In the genomic region with DNA sequence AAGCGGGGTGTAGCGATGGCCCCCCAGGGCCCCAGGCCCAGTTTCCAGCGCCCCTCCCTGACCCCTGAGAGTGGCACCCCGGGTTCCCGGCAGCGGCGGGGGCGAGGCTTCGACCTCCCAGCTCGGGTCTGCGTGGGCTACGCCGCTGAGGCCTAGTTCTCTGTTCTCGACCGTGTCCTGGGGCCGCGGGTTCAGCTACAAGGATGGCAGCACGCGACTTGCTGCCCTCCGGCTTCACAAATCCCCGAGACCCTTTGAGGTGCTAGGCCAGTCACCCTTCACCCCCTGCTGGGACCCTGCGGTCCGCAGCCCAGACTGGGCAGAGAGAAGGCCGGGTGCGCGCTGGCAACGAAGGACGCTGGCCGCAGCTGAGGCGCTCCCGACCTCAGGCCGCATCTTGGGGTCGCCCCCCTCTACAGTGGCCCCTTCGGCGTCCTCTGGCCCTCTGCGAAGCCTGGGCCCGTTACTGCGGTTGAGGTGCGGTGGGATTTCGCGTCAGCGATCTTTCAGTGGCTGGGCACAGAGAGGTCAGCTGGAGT, we compare ENCODE assay signal across 13 cellular contexts. TPM values are rescaled to one million over a fixed set of nuclear protein-coding genes. Genes with fewer than 3 reads are reported as not detected.
DNase-seq lines count a peak whose midpoint lies in the region; ATAC-seq, FAIRE-seq and TF ChIP-seq lines count a peak whose summit lies in the region.
"Had no signal": no experiment of that assay in that cellular context is flagged by ENCODE, and none has a peak within 500 bp of the region (broad histone marks: within the 10 kb centered on the region; RNA-seq: fewer than 3 reads in every experiment).

No MANE protein-coding gene starts in this region.

- peak overlapping the region; percentile 13 for H3K4me3 Mint-ChIP-seq in activated T-helper 2 cell treated with anti-CD3 and anti-CD28 coated beads, Interferon-gamma antibody, Interleukin-2, Interleukin-4, amounts not matched to agents 10 μg/mL and 5 μg/mL and 100 μg/mL, durations not matched to agents 14 hours and 24 hours and 36 hours (ENCODE audit: low read depth)
- peak overlapping the region; percentile 83 for H3K4me3 Mint-ChIP-seq in type B pancreatic cell

- TF ChIP-seq CTCF in liver (IDR thresholded peaks at IDR 0.05; ENCODE audit: low read depth, low read length, missing input control) (no peak), type B pancreatic cell (conservative IDR thresholded peaks at IDR 0.05) (no peak), tibial artery (IDR thresholded peaks at IDR 0.05) (no peak)

- 28% methylated on average over 42 of the region's 42 CpGs for WGBS in liver
- 31 to 35% (median 31%) methylated on average over 41 to 42 of the region's 42 CpGs for WGBS in small intestine, 3 donors

- no peak for TF ChIP-seq RAD21 in liver (IDR thresholded peaks at IDR 0.05)

- H3K9me3 ChIP-seq in liver (ENCODE audit: control insufficient read depth in 4 of 4, low read length in 3 of 4), result peaks cover 0 to 21% (median 3%) of the 10 kb centered on the region in 4 donors
- peaks cover 0 to 10% (median 5%) of the 10 kb centered on the region in 3 donors for H3K9me3 ChIP-seq in tibial artery
- H3K9me3 ChIP-seq in small intestine (ENCODE audit: control insufficient read depth, low read depth), result no peaks in the 10 kb centered on the region
- H3K9me3 ChIP-seq: pancreas had no signal

- FAIRE-seq in small intestine (lab: Jason Lieb, UNC), result no peak
- FAIRE-seq: H54, pancreas had no signal

- H3K4me3 ChIP-seq in liver (ENCODE audit: low read depth in 1 of 3, low read length in 3 of 3) (peak overlapping the region in 2 of 3 donors; percentile 10 to 25), tibial artery (no peak overlapping the region), small intestine (ENCODE audit: low read depth in 1 of 2, low read length in 2 of 2) (no peak overlapping the region)

- DNase-seq in Right ventricle myocardium superior, result peak; percentile 32
- DNase-seq in cardiac septum (ENCODE audit: low spot score), result no peak
- DNase-seq in activated T-helper 2 cell treated with anti-CD3 and anti-CD28 coated beads, Interferon-gamma antibody, Interleukin-2, Interleukin-4, amounts not matched to agents 10 μg/mL and 5 μg/mL and 100 μg/mL, durations not matched to agents 14 hours and 24 hours and 36 hours (ENCODE audit: low spot score), result no peak
- DNase-seq in type B pancreatic cell (ENCODE audit: extremely low spot score, unreplicated experiment), result no peak
- DNase-seq in tibial artery, result no peak
- DNase-seq in small intestine, result no peak
- no peak for DNase-seq in cortex of kidney (lab: John Stamatoyannopoulos, UW)
- DNase-seq: effector CD8-positive, alpha-beta T cell; NCI-H187 treated with DMSO at 0.1 percent for 48 hours had no signal

- H3K27me3 Mint-ChIP-seq in activated T-helper 2 cell treated with anti-CD3 and anti-CD28 coated beads, Interferon-gamma antibody, Interleukin-2, Interleukin-4, amounts not matched to agents 10 μg/mL and 5 μg/mL and 100 μg/mL, durations not matched to agents 14 hours and 24 hours and 36 hours (ENCODE audit: low read depth), result peaks cover 82% of the 10 kb centered on the region
- peaks cover 89% of the 10 kb centered on the region for H3K27me3 Mint-ChIP-seq in type B pancreatic cell

- H3K9me3 Mint-ChIP-seq in activated T-helper 2 cell treated with anti-CD3 and anti-CD28 coated beads, Interferon-gamma antibody, Interleukin-2, Interleukin-4, amounts not matched to agents 10 μg/mL and 5 μg/mL and 100 μg/mL, durations not matched to agents 14 hours and 24 hours and 36 hours, result no peaks in the 10 kb centered on the region
- H3K9me3 Mint-ChIP-seq in type B pancreatic cell, result no peaks in the 10 kb centered on the region

- H3K9ac ChIP-seq in liver (ENCODE audit: low read depth in 1 of 2, low read length in 2 of 2), result no peak overlapping the region

- H3K4me1 ChIP-seq in liver (ENCODE audit: control insufficient read depth in 4 of 4, insufficient read depth in 4 of 4, low read length in 3 of 4) (peaks cover 23 to 79% (median 56%) of the 10 kb centered on the region in 4 donors), tibial artery (peaks cover 6 to 75% (median 59%) of the 10 kb centered on the region in 4 donors), small intestine (ENCODE audit: control insufficient read depth in 2 of 2, insufficient read depth in 1 of 2, low read depth in 1 of 2, low read length in 1 of 2) (peaks cover 6 to 9% of the 10 kb centered on the region in 2 donors)

- peaks cover 34% of the 10 kb centered on the region for H3K4me1 Mint-ChIP-seq in activated T-helper 2 cell treated with anti-CD3 and anti-CD28 coated beads, Interferon-gamma antibody, Interleukin-2, Interleukin-4, amounts not matched to agents 10 μg/mL and 5 μg/mL and 100 μg/mL, durations not matched to agents 14 hours and 24 hours and 36 hours (ENCODE audit: low read depth)
- H3K4me1 Mint-ChIP-seq in type B pancreatic cell (ENCODE audit: unreplicated experiment), result peaks cover 14% of the 10 kb centered on the region

- no peaks in the 10 kb centered on the region for H3K36me3 Mint-ChIP-seq in activated T-helper 2 cell treated with anti-CD3 and anti-CD28 coated beads, Interferon-gamma antibody, Interleukin-2, Interleukin-4, amounts not matched to agents 10 μg/mL and 5 μg/mL and 100 μg/mL, durations not matched to agents 14 hours and 24 hours and 36 hours (ENCODE audit: low read depth)
- H3K36me3 Mint-ChIP-seq in type B pancreatic cell, result peaks cover 14% of the 10 kb centered on the region

- no peaks in the 10 kb centered on the region for H3K36me3 ChIP-seq in liver (ENCODE audit: control insufficient read depth in 4 of 4, insufficient read depth in 3 of 4, low read depth in 1 of 4, low read length in 3 of 4)
- no peaks in the 10 kb centered on the region for H3K36me3 ChIP-seq in tibial artery
- H3K36me3 ChIP-seq in small intestine (ENCODE audit: control insufficient read depth in 2 of 2, insufficient read depth in 2 of 2, low read length in 2 of 2), result no peaks in the 10 kb centered on the region
- H3K36me3 ChIP-seq: pancreas had no signal

- ATAC-seq in Right ventricle myocardium superior (ENCODE audit: poor library complexity), result no peak

- no peak overlapping the region for H3K27ac Mint-ChIP-seq in activated T-helper 2 cell treated with anti-CD3 and anti-CD28 coated beads, Interferon-gamma antibody, Interleukin-2, Interleukin-4, amounts not matched to agents 10 μg/mL and 5 μg/mL and 100 μg/mL, durations not matched to agents 14 hours and 24 hours and 36 hours
- peak overlapping the region; percentile 78 for H3K27ac Mint-ChIP-seq in type B pancreatic cell
- H3K27ac Mint-ChIP-seq: CD14-positive monocyte had no signal

- peaks cover 11 to 24% (median 15%) of the 10 kb centered on the region in 4 donors for H3K27me3 ChIP-seq in liver (ENCODE audit: control insufficient read depth in 4 of 4, insufficient read depth in 4 of 4, low read length in 3 of 4)
- peaks cover 11 to 100% of the 10 kb centered on the region in 2 donors for H3K27me3 ChIP-seq in tibial artery
- peaks cover 27 to 79% of the 10 kb centered on the region in 2 donors for H3K27me3 ChIP-seq in small intestine (ENCODE audit: control insufficient read depth in 2 of 2, insufficient read depth in 2 of 2, low read length in 2 of 2)

- H3K27ac ChIP-seq in liver (ENCODE audit: low read depth in 1 of 2, low read length in 2 of 2) (no peak overlapping the region), tibial artery (no peak overlapping the region), small intestine (ENCODE audit: low read depth in 1 of 2, low read length in 1 of 2) (no peak overlapping the region)
- H3K27ac ChIP-seq: pancreas had no signal

- intact Hi-C loops in Right ventricle myocardium superior (cut with DNase I) (no loop called here), cardiac septum (cut with DNase I) (no loop called here), tibial artery (cut with DNase I; ENCODE audit: low total_unique reads) (no loop called here)
- intact Hi-C loops in activated T-helper 2 cell treated with anti-CD3 and anti-CD28 coated beads, Interferon-gamma antibody, Interleukin-2, Interleukin-4, amounts not matched to agents 10 μg/mL and 5 μg/mL and 100 μg/mL, durations not matched to agents 14 hours and 24 hours and 36 hours (cut with micrococcal nuclease), result loop anchor here (5.0 to 10.0 kb wide), 2 partner anchors 373 to 595 kb away; no protein-coding TSS in a partner anchor

TF ChIP-seq in liver, 16 proteins besides CTCF, POLR2A, EP300 and RAD21 (continues in another document):
- TF ChIP-seq JUND (IDR thresholded peaks at IDR 0.05) (no peak), TAF1 (conservative IDR thresholded peaks at IDR 0.05) (no peak), YY1 (IDR thresholded peaks at IDR 0.05) (no peak), REST (IDR thresholded peaks at IDR 0.05) (no peak), FOXA1 (IDR thresholded peaks at IDR 0.05) (no peak), RXRA (IDR thresholded peaks at IDR 0.05) (no peak)

RNA-seq across cellular contexts. Expression of gene OTX1, which starts 1.2 kb away (rescaled TPM):
- not detected for total RNA-seq in Right ventricle myocardium superior
- not detected for total RNA-seq in cardiac septum
- total RNA-seq in activated T-helper 2 cell treated with anti-CD3 and anti-CD28 coated beads, Interferon-gamma antibody, Interleukin-2, Interleukin-4, amounts not matched to agents 10 μg/mL and 5 μg/mL and 100 μg/mL, durations not matched to agents 14 hours and 24 hours and 36 hours, result not detected in 2 replicates
- total RNA-seq in liver, result under 1 TPM in 1 of 2 donors, not detected in 1; 0.59 TPM
- not detected for polyA plus RNA-seq in liver
- 10.4 and 31.9 TPM in 2 replicates for total RNA-seq in type B pancreatic cell (ENCODE audit: low replicate concordance)
- polyA plus RNA-seq in small intestine, result not detected
- polyA plus RNA-seq: CD14-positive monocyte had no signal

Comparison
In these comparisons a context has a peak if more than half of its experiments do, and no peak if none do; other contexts are left out.
1. H3K4me3 ChIP-seq: peak in liver (2 of 3); none in tibial artery (0 of 2) and small intestine (0 of 2).